2 cellular contexts compared by ENCODE assay signal in the genomic region with DNA sequence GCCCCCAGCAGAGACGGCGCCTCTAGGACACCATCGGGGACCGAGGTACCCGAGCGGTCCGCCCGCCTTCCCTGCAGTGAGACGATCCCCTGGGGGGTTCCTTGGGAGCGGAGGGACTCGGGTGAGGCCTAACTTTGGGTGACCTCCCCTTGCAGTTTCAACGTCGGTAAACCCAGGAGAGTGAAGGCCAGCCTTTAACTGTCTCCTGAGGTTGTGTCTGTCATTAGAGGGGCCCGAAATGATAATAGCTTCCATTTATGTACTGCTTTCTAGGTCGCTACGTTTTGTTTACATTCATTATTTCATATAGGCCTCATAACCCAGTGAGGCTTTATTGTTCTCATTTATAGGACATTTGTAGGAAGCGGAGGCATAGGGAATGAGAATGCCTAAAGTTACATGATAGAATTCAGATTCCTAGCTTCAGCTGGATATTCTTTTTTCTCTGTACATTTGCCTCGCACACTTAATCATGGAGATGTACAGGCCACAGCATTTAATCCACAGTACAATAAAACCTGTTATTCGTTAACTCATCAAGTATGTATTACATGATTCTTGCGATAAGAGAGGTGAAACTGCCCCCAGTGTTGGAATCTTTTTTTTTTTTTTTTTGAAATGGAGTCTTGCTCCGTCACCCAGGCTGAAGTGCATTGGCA.
TF ChIP-seq lines count a peak whose summit lies in the region.

No MANE protein-coding gene starts in this region.

TF ChIP-seq in A549, 52 proteins besides CTCF, POLR2A, EP300 and RAD21:
- TF ChIP-seq, protein P1, sequence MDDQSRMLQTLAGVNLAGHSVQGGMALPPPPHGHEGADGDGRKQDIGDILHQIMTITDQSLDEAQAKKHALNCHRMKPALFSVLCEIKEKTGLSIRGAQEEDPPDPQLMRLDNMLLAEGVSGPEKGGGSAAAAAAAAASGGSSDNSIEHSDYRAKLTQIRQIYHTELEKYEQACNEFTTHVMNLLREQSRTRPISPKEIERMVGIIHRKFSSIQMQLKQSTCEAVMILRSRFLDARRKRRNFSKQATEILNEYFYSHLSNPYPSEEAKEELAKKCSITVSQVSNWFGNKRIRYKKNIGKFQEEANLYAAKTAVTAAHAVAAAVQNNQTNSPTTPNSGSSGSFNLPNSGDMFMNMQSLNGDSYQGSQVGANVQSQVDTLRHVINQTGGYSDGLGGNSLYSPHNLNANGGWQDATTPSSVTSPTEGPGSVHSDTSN (IDR thresholded peaks at IDR 0.05) = no peak
- TF ChIP-seq, protein P2, sequence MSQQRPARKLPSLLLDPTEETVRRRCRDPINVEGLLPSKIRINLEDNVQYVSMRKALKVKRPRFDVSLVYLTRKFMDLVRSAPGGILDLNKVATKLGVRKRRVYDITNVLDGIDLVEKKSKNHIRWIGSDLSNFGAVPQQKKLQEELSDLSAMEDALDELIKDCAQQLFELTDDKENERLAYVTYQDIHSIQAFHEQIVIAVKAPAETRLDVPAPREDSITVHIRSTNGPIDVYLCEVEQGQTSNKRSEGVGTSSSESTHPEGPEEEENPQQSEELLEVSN (IDR thresholded peaks at IDR 0.05; ENCODE audit: borderline replicate concordance, low read depth) = no peak

TF ChIP-seq in H1, 55 proteins besides CTCF, POLR2A, EP300 and RAD21:
- TF ChIP-seq EGR1 (IDR thresholded peaks at IDR 0.05; ENCODE audit: borderline replicate concordance, low read depth, low read length) (no peak), HDAC2 (IDR thresholded peaks at IDR 0.05; ENCODE audit: borderline replicate concordance in 1 of 2, low read depth in 2 of 2, low read length in 2 of 2) (0 out of 4 replicates have a peak, but pooled peaks of 1 of the 2 experiments have one; percentile 6), FOSL1 (IDR thresholded peaks at IDR 0.05; ENCODE audit: insufficient read depth, low read depth, low read length) (0 out of 2 replicates have a peak, but pooled peaks have one; percentile 54), ASH2L (IDR thresholded peaks at IDR 0.05; ENCODE audit: low read length) (peak; percentile 71)
TF ChIP-seq in H1: peak in this region for 3.
